ENCODE assay signal across 22 cellular contexts in genomic region chr12:49973361-49973830, GRCh38. TPM values are rescaled to one million over a fixed set of nuclear protein-coding genes. Genes with fewer than 3 reads are reported as not detected.
DNase-seq lines count a peak whose midpoint lies in the region; ATAC-seq, FAIRE-seq and TF ChIP-seq lines count a peak whose summit lies in the region.
"Had no signal": no experiment of that assay in that cellular context is flagged by ENCODE, and none has a peak within 500 bp of the region (broad histone marks: within the 10 kb centered on the region; RNA-seq: fewer than 3 reads in every experiment).

No MANE protein-coding gene starts in this region.

- H3K9me3 ChIP-seq in left ventricle myocardium inferior (replicated peaks) = no peaks in the 10 kb centered on the region
- no peaks in the 10 kb centered on the region for H3K9me3 ChIP-seq in HepG2 (ENCODE audit: low read length)
- no peaks in the 10 kb centered on the region for H3K9me3 ChIP-seq in aorta (ENCODE audit: control insufficient read depth, low read length)
- H3K9me3 ChIP-seq: BLaER1, SJSA1 had no signal

- H3K79me2 ChIP-seq in HepG2 (ENCODE audit: insufficient read depth, low read length) = no peaks in the 10 kb centered on the region

- POLR2A ChIA-PET in HepG2 (lab: Yijun Ruan, JAX) = no interaction called here

- H2AFZ ChIP-seq in HepG2 (ENCODE audit: low read length) = no peak overlapping the region
- H2AFZ ChIP-seq: GM23248 had no signal

- H3K9ac ChIP-seq in HepG2 (ENCODE audit: insufficient read depth, low read depth, low read length) = no peak overlapping the region
- H3K9ac ChIP-seq: BLaER1, GM23248, KMS-11 had no signal

- peak overlapping the region; percentile 75 for H3K4me2 ChIP-seq in HepG2 (ENCODE audit: low read depth, low read length)
- H3K4me2 ChIP-seq: BLaER1, KMS-11 had no signal

- no peaks in the 10 kb centered on the region for H3K36me3 ChIP-seq in left ventricle myocardium inferior
- H3K36me3 ChIP-seq in HepG2 (replicated peaks in 1 of 2; ENCODE audit: control insufficient read depth in 1 of 2, insufficient read depth in 2 of 2, low read length in 2 of 2) = no peaks in the 10 kb centered on the region
- H3K36me3 ChIP-seq in aorta (ENCODE audit: control insufficient read depth in 1 of 2, insufficient read depth in 2 of 2, low read length in 1 of 2) = no peaks in the 10 kb centered on the region
- H3K36me3 ChIP-seq: BLaER1, SJSA1 had no signal

- intact Hi-C loops in cardiac septum (cut with DNase I) (no loop called here), left ventricle myocardium inferior (cut with micrococcal nuclease) (no loop called here), HepG2 (cut with micrococcal nuclease; ENCODE audit: unreplicated experiment) (no loop called here), sciatic nerve (cut with DNase I) (loop anchor here (5.0 kb wide), 2 partner anchors 84 to 99 kb away; partner anchors contain the start of gene ASIC1), aorta (cut with DNase I) (no loop called here)

- no peak for ATAC-seq in HepG2
- peak; percentile 3 for ATAC-seq in sciatic nerve
- no peak for ATAC-seq in aorta (ENCODE audit: low FRiP score)

- TF ChIP-seq EP300 in HepG2 (IDR thresholded peaks at IDR 0.05; ENCODE audit: low read depth in 2 of 2, low read length in 2 of 2) = no peak
- TF ChIP-seq EP300 in HepG2 (CRISPR knock-in tag; IDR thresholded peaks at IDR 0.05; ENCODE audit: borderline replicate concordance) = no peak

- in situ Hi-C loops in HepG2 (cut with HindIII; ENCODE audit: extremely low pct_ligation_motif_present, low pct_unique_long_range_greater_than_20kb) = loop anchor here (5.0 kb wide), 1 partner anchor 84 kb away; the partner anchor contains the start of gene ASIC1

- FAIRE-seq in HepG2 (lab: Jason Lieb, UNC) = no peak
- FAIRE-seq: GM18507 had no signal

- CTCF ChIA-PET in HepG2 (lab: Yijun Ruan, JAX; ENCODE audit: low intra/inter-chr PET ratio, low total read pairs) = interaction anchor here (0.6 to 1.4 kb wide), 3 partner anchors 83 to 101 kb away, joined by 3 to 4 read pairs (median 4); no protein-coding TSS in a partner anchor

- TF ChIP-seq CTCF in left ventricle myocardium inferior (IDR thresholded peaks at IDR 0.05; ENCODE audit: borderline replicate concordance) = no peak
- no peak for TF ChIP-seq CTCF in HepG2 (CRISPR knock-in tag; IDR thresholded peaks at IDR 0.05)

- BruUV-seq in HepG2 (replicated peaks; lab: Mats Ljungman, UMichigan) = no TSS peak

- no peak for TF ChIP-seq POLR2A in HepG2 (IDR thresholded peaks at IDR 0.05; ENCODE audit: insufficient read depth in 1 of 2, low read depth in 2 of 2, low read length in 2 of 2)

- H3K27me3 ChIP-seq in left ventricle myocardium inferior (ENCODE audit: low read depth) (peaks cover 66% of the 10 kb centered on the region), HepG2 (ENCODE audit: control insufficient read depth in 1 of 2, insufficient read depth in 2 of 2, low read length in 2 of 2) (peaks cover 1 to 41% of the 10 kb centered on the region in 2 experiments), aorta (ENCODE audit: control insufficient read depth in 1 of 2, insufficient read depth in 2 of 2, low read length in 1 of 2) (no peaks in the 10 kb centered on the region)

- DNase-seq in cardiac septum (ENCODE audit: low spot score) (peak; percentile 58), left ventricle myocardium inferior (no peak), HepG2 (ENCODE audit: low spot score) (no peak), sciatic nerve (ENCODE audit: low spot score) (no peak), aorta (peak; percentile 48 to 57), AML-193 (lab: John Stamatoyannopoulos, UW) (no peak), NCI-H2196 treated with DMSO at 0.1 percent for 48 hours (lab: John Stamatoyannopoulos, UW; ENCODE audit: unreplicated experiment) (no peak)
- DNase-seq in activated CD4-positive, alpha-beta T cell treated with anti-CD3 and anti-CD28 coated beads, Interleukin-2, amount 50 U/mL, for 4 hours = no peak
- DNase-seq: 8988T; CD4-positive, alpha-beta T cell; MM.1S; NCI-H1694; NCI-H2029 treated with DMSO at 0.1 percent for 48 hours had no signal

- H3K27ac ChIP-seq in left ventricle myocardium inferior (replicated peaks) (no peak overlapping the region), HepG2 (ENCODE audit: extremely low read length, insufficient read depth, low read length) (no peak overlapping the region), aorta (ENCODE audit: low read depth in 1 of 2, low read length in 2 of 2) (no peak overlapping the region)
- H3K27ac ChIP-seq: BLaER1, GM23248, KMS-11, SJSA1 had no signal

- no peak for TF ChIP-seq RAD21 in HepG2 (CRISPR knock-in tag; IDR thresholded peaks at IDR 0.05)

- 52% methylated on average over 18 of the region's 19 CpGs for WGBS in HepG2 (ENCODE audit: low lambda C conversion rate)
- WGBS in aorta, 2 donors = 77 to 80% methylated on average over 19 of the region's 19 CpGs

- no peak overlapping the region for H3K4me3 ChIP-seq in left ventricle myocardium inferior
- peak overlapping the region in 1 of 3 experiments; percentile 63; a peak in 1 of 6 replicates for H3K4me3 ChIP-seq in HepG2 (replicated peaks in 1 of 3; ENCODE audit: insufficient read depth in 1 of 3, low read depth in 2 of 3, low read length in 3 of 3)
- no peak overlapping the region for H3K4me3 ChIP-seq in aorta (ENCODE audit: low read length in 2 of 2)
- H3K4me3 ChIP-seq: BLaER1, GM23248, SJSA1 had no signal

- no peaks in the 10 kb centered on the region for H4K20me1 ChIP-seq in HepG2 (ENCODE audit: insufficient read depth, low read length)
- H4K20me1 ChIP-seq: BLaER1 had no signal

- H3K4me1 ChIP-seq in left ventricle myocardium inferior (peaks cover 15% of the 10 kb centered on the region), HepG2 (ENCODE audit: insufficient read depth, low read length) (peaks cover 52% of the 10 kb centered on the region), aorta (ENCODE audit: control insufficient read depth in 1 of 2, insufficient read depth in 2 of 2, low read length in 2 of 2) (no peaks in the 10 kb centered on the region)

RNA-seq across cellular contexts. Expression of gene AQP6, which starts 0.6 kb away (rescaled TPM):
- total RNA-seq in cardiac septum (not detected), left ventricle myocardium inferior (not detected), HepG2 (2016; rRNA removed; fragmentation: Illumina TruSeq; extraction: Trizol) (0.51 and 1.3 TPM in 2 replicates), sciatic nerve (0.27 TPM), aorta (under 1 TPM in 1 of 2 donors, not detected in 1; 0.39 TPM)
- 0.20 and 0.35 TPM in 2 replicates for total RNA-seq in HepG2 (2016; cell fraction: cytosol; rRNA removed; fragmentation: Illumina TruSeq; extraction: Trizol; ENCODE audit: low read depth)
- total RNA-seq in HepG2 (2016; cell fraction: insoluble cytoplasmic fraction; rRNA removed; fragmentation: Illumina TruSeq; extraction: Trizol) = 0.54 and 1.1 TPM in 2 replicates
- 0.55 and 0.59 TPM in 2 replicates for total RNA-seq in HepG2 (2016; cell fraction: membrane; rRNA removed; fragmentation: Illumina TruSeq; extraction: Trizol)
- total RNA-seq in HepG2 (2016; cell fraction: nucleus; rRNA removed; fragmentation: Illumina TruSeq; extraction: Trizol) = 0.47 and 0.87 TPM in 2 replicates
- polyA plus RNA-seq in HepG2 (2011; rRNA removed) (0.32 and 0.38 TPM in 2 replicates), aorta (not detected)
- 0.21 and 0.23 TPM in 2 replicates for polyA plus RNA-seq in HepG2 (2011; cell fraction: cytosol; rRNA removed)
- 0.64 and 0.79 TPM in 2 replicates for polyA plus RNA-seq in HepG2 (2011; cell fraction: nucleus; rRNA removed)
- 0.43 and 0.78 TPM in 2 replicates for polyA plus RNA-seq in HepG2 (2012)
- 0.23 and 0.31 TPM in 2 replicates for polyA plus RNA-seq in HepG2 (2016; cell fraction: cytosol; fragmentation: Illumina TruSeq; extraction: Trizol; ENCODE audit: low read depth)
- polyA plus RNA-seq in HepG2 (2016; cell fraction: insoluble cytoplasmic fraction; fragmentation: Illumina TruSeq; extraction: Trizol; ENCODE audit: low read depth) = 0.48 and 0.69 TPM in 2 replicates
- 0.23 and 0.48 TPM in 2 replicates for polyA plus RNA-seq in HepG2 (2016; cell fraction: membrane; fragmentation: Illumina TruSeq; extraction: Trizol; ENCODE audit: low read depth)
- polyA plus RNA-seq in HepG2 (2016; cell fraction: nucleus; fragmentation: Illumina TruSeq; extraction: Trizol; ENCODE audit: insufficient read depth, low read depth) = 1.6 and 2.3 TPM in 2 replicates
- polyA minus RNA-seq in HepG2 (2011; rRNA and poly(A)+ RNA removed; ENCODE audit: low replicate concordance) = 0.16 and 0.48 TPM in 2 replicates
- polyA minus RNA-seq in HepG2 (2011; cell fraction: cytosol; rRNA and poly(A)+ RNA removed) = not detected in 2 replicates
- polyA minus RNA-seq in HepG2 (2011; cell fraction: nucleus; rRNA and poly(A)+ RNA removed) = 0.25 TPM in 1 of 2 replicates, not detected in the other
- total RNA-seq: CD4-positive, alpha-beta T cell; GM23248; HT1080; Right ventricle myocardium superior; SJSA1 had no signal
- polyA plus RNA-seq: GM23248 had no signal

RNA-seq across cellular contexts. Expression of gene AQP5, which starts 11.7 kb away (rescaled TPM):
- total RNA-seq in cardiac septum = not detected
- total RNA-seq in left ventricle myocardium inferior = 0.41 TPM
- not detected in 2 replicates for total RNA-seq in HepG2 (2016; rRNA removed; fragmentation: Illumina TruSeq; extraction: Trizol)
- not detected in 2 replicates for total RNA-seq in HepG2 (2016; cell fraction: cytosol; rRNA removed; fragmentation: Illumina TruSeq; extraction: Trizol; ENCODE audit: low read depth)
- not detected in 2 replicates for total RNA-seq in HepG2 (2016; cell fraction: insoluble cytoplasmic fraction; rRNA removed; fragmentation: Illumina TruSeq; extraction: Trizol)
- not detected in 2 replicates for total RNA-seq in HepG2 (2016; cell fraction: membrane; rRNA removed; fragmentation: Illumina TruSeq; extraction: Trizol)
- total RNA-seq in HepG2 (2016; cell fraction: nucleus; rRNA removed; fragmentation: Illumina TruSeq; extraction: Trizol) = not detected in 2 replicates
- polyA plus RNA-seq in HepG2 (2011; rRNA removed) = not detected in 2 replicates
- not detected in 2 replicates for polyA plus RNA-seq in HepG2 (2011; cell fraction: cytosol; rRNA removed)
- polyA plus RNA-seq in HepG2 (2011; cell fraction: nucleus; rRNA removed) = not detected in 2 replicates
- not detected in 2 replicates for polyA plus RNA-seq in HepG2 (2012)
- not detected in 2 replicates for polyA plus RNA-seq in HepG2 (2016; cell fraction: cytosol; fragmentation: Illumina TruSeq; extraction: Trizol; ENCODE audit: low read depth)
- polyA plus RNA-seq in HepG2 (2016; cell fraction: insoluble cytoplasmic fraction; fragmentation: Illumina TruSeq; extraction: Trizol; ENCODE audit: low read depth) = not detected in 2 replicates
- not detected in 2 replicates for polyA plus RNA-seq in HepG2 (2016; cell fraction: membrane; fragmentation: Illumina TruSeq; extraction: Trizol; ENCODE audit: low read depth)
- not detected in 2 replicates for polyA plus RNA-seq in HepG2 (2016; cell fraction: nucleus; fragmentation: Illumina TruSeq; extraction: Trizol; ENCODE audit: insufficient read depth, low read depth)
- 0.82 TPM in 1 of 2 replicates, not detected in the other for polyA minus RNA-seq in HepG2 (2011; rRNA and poly(A)+ RNA removed; ENCODE audit: low replicate concordance)
- polyA minus RNA-seq in HepG2 (2011; cell fraction: cytosol; rRNA and poly(A)+ RNA removed) = not detected in 2 replicates
- not detected in 2 replicates for polyA minus RNA-seq in HepG2 (2011; cell fraction: nucleus; rRNA and poly(A)+ RNA removed)
- total RNA-seq in sciatic nerve = 0.71 TPM
- total RNA-seq in aorta = 1 to 10 TPM in 1 of 2 donors, not detected in 1; 1.2 TPM
- polyA plus RNA-seq in aorta = under 1 TPM in 1 of 2 donors, not detected in 1; 0.08 TPM
- total RNA-seq: CD4-positive, alpha-beta T cell; Daoy; G401; GM23248; HT1080; SJSA1 had no signal
- polyA plus RNA-seq: GM23248 had no signal

RNA-seq across cellular contexts. Expression of gene AQP2, which starts 22.9 kb away (rescaled TPM):
- total RNA-seq in cardiac septum = not detected
- not detected for total RNA-seq in left ventricle myocardium inferior
- total RNA-seq in HepG2 (2016; rRNA removed; fragmentation: Illumina TruSeq; extraction: Trizol) = not detected in 2 replicates
- total RNA-seq in HepG2 (2016; cell fraction: cytosol; rRNA removed; fragmentation: Illumina TruSeq; extraction: Trizol; ENCODE audit: low read depth) = not detected in 2 replicates
- total RNA-seq in HepG2 (2016; cell fraction: insoluble cytoplasmic fraction; rRNA removed; fragmentation: Illumina TruSeq; extraction: Trizol) = not detected in 2 replicates
- not detected in 2 replicates for total RNA-seq in HepG2 (2016; cell fraction: membrane; rRNA removed; fragmentation: Illumina TruSeq; extraction: Trizol)
- not detected in 2 replicates for total RNA-seq in HepG2 (2016; cell fraction: nucleus; rRNA removed; fragmentation: Illumina TruSeq; extraction: Trizol)
- polyA plus RNA-seq in HepG2 (2011; rRNA removed) = not detected in 2 replicates
- not detected in 2 replicates for polyA plus RNA-seq in HepG2 (2011; cell fraction: cytosol; rRNA removed)
- polyA plus RNA-seq in HepG2 (2011; cell fraction: nucleus; rRNA removed) = not detected in 2 replicates
- polyA plus RNA-seq in HepG2 (2012) = not detected in 2 replicates
- polyA plus RNA-seq in HepG2 (2016; cell fraction: cytosol; fragmentation: Illumina TruSeq; extraction: Trizol; ENCODE audit: low read depth) = not detected in 2 replicates
- polyA plus RNA-seq in HepG2 (2016; cell fraction: insoluble cytoplasmic fraction; fragmentation: Illumina TruSeq; extraction: Trizol; ENCODE audit: low read depth) = not detected in 2 replicates
- not detected in 2 replicates for polyA plus RNA-seq in HepG2 (2016; cell fraction: membrane; fragmentation: Illumina TruSeq; extraction: Trizol; ENCODE audit: low read depth)
- not detected in 2 replicates for polyA plus RNA-seq in HepG2 (2016; cell fraction: nucleus; fragmentation: Illumina TruSeq; extraction: Trizol; ENCODE audit: insufficient read depth, low read depth)
- not detected in 2 replicates for polyA minus RNA-seq in HepG2 (2011; rRNA and poly(A)+ RNA removed; ENCODE audit: low replicate concordance)
- not detected in 2 replicates for polyA minus RNA-seq in HepG2 (2011; cell fraction: cytosol; rRNA and poly(A)+ RNA removed)
- not detected in 2 replicates for polyA minus RNA-seq in HepG2 (2011; cell fraction: nucleus; rRNA and poly(A)+ RNA removed)
- not detected for total RNA-seq in sciatic nerve
- total RNA-seq in aorta = under 1 TPM in 1 of 2 donors, not detected in 1; 0.21 TPM
- polyA plus RNA-seq in aorta = not detected
- total RNA-seq: CD4-positive, alpha-beta T cell; Daoy; G401; GM23248; HT1080; Right ventricle myocardium superior; SJSA1 had no signal
- polyA plus RNA-seq: GM23248 had no signal

RNA-seq across cellular contexts. Expression of gene RACGAP1, which starts 51.9 kb away (rescaled TPM):
- total RNA-seq in cardiac septum = 2.6 TPM
- total RNA-seq in left ventricle myocardium inferior = 5.4 TPM
- 57.9 and 95.5 TPM in 2 replicates for total RNA-seq in HepG2 (2016; rRNA removed; fragmentation: Illumina TruSeq; extraction: Trizol)
- total RNA-seq in HepG2 (2016; cell fraction: cytosol; rRNA removed; fragmentation: Illumina TruSeq; extraction: Trizol; ENCODE audit: low read depth) = 19.2 and 25.1 TPM in 2 replicates
- total RNA-seq in HepG2 (2016; cell fraction: insoluble cytoplasmic fraction; rRNA removed; fragmentation: Illumina TruSeq; extraction: Trizol) = 56.8 and 91.5 TPM in 2 replicates
- total RNA-seq in HepG2 (2016; cell fraction: membrane; rRNA removed; fragmentation: Illumina TruSeq; extraction: Trizol) = 22.2 and 24.7 TPM in 2 replicates
- 29.8 and 36.8 TPM in 2 replicates for total RNA-seq in HepG2 (2016; cell fraction: nucleus; rRNA removed; fragmentation: Illumina TruSeq; extraction: Trizol)
- polyA plus RNA-seq in HepG2 (2011; rRNA removed) = 14.0 and 16.7 TPM in 2 replicates
- 11.8 and 12.2 TPM in 2 replicates for polyA plus RNA-seq in HepG2 (2011; cell fraction: cytosol; rRNA removed)
- 15.3 and 17.4 TPM in 2 replicates for polyA plus RNA-seq in HepG2 (2011; cell fraction: nucleus; rRNA removed)
- 13.0 and 24.8 TPM in 2 replicates for polyA plus RNA-seq in HepG2 (2012)
- polyA plus RNA-seq in HepG2 (2016; cell fraction: cytosol; fragmentation: Illumina TruSeq; extraction: Trizol; ENCODE audit: low read depth) = 3.3 and 3.8 TPM in 2 replicates
- polyA plus RNA-seq in HepG2 (2016; cell fraction: insoluble cytoplasmic fraction; fragmentation: Illumina TruSeq; extraction: Trizol; ENCODE audit: low read depth) = 55.6 and 59.8 TPM in 2 replicates
- 8.3 and 9.6 TPM in 2 replicates for polyA plus RNA-seq in HepG2 (2016; cell fraction: membrane; fragmentation: Illumina TruSeq; extraction: Trizol; ENCODE audit: low read depth)
- 35.4 and 37.2 TPM in 2 replicates for polyA plus RNA-seq in HepG2 (2016; cell fraction: nucleus; fragmentation: Illumina TruSeq; extraction: Trizol; ENCODE audit: insufficient read depth, low read depth)
- 65.5 and 353 TPM in 2 replicates for polyA minus RNA-seq in HepG2 (2011; rRNA and poly(A)+ RNA removed; ENCODE audit: low replicate concordance)
- polyA minus RNA-seq in HepG2 (2011; cell fraction: cytosol; rRNA and poly(A)+ RNA removed) = 20.2 and 21.7 TPM in 2 replicates
- 17.5 and 21.2 TPM in 2 replicates for polyA minus RNA-seq in HepG2 (2011; cell fraction: nucleus; rRNA and poly(A)+ RNA removed)
- 15.0 TPM for total RNA-seq in sciatic nerve
- 10 to 100 TPM in 1 of 2 donors, 1 to 10 TPM in 1; 8.0 to 10.1 TPM for total RNA-seq in aorta
- 1 to 10 TPM; 4.6 to 7.9 TPM for polyA plus RNA-seq in aorta

Comparison
In these comparisons a context has a peak if more than half of its experiments do, and no peak if none do; other contexts are left out.
1. DNase-seq: peak in cardiac septum (single experiment) and aorta (2 of 2); none in left ventricle myocardium inferior (single experiment), HepG2 (single experiment), sciatic nerve (single experiment), AML-193 (0 of 2), activated CD4-positive, alpha-beta T cell treated with anti-CD3 and anti-CD28 coated beads, Interleukin-2, amount 50 U/mL, for 4 hours (0 of 2) and NCI-H2196 treated with DMSO at 0.1 percent for 48 hours (single experiment).